Comparison of ENCODE assay signal across 37 cellular contexts in the genomic region with DNA sequence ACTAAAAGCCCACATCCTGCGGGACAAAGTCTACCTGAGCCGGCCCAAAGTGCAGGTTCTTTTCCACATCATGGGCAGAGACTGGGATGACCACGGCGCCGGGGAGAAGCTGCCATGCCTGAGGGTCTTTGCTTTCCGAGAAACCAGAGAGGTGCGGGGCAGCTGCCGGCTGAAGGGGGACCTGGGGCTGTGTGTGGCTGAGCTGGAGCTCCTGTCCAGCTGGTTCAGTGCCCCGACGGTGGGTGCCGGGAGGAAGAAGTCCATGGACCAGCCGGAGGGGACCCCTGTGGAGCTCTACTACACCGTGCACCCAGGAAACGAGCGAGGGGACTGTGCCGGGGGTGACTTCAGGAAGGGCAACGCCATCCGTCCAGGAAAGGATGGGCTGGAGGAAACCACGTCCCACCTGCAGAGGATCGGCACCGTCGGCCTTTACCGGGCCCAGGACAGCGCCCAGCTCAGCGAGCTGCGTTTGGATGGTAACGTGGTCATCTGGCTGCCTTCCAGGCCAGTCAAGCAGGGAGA.
A peak's percentile ranks its signal among the peaks of the same experiment; 100 is the strongest.
DNase-seq lines count a peak whose midpoint lies in the region; ATAC-seq, FAIRE-seq and TF ChIP-seq lines count a peak whose summit lies in the region.
"Had no signal": no experiment of that assay in that cellular context is flagged by ENCODE, and none has a peak within 500 bp of the region (broad histone marks: within the 10 kb centered on the region; RNA-seq: fewer than 3 reads in every experiment).

No MANE protein-coding gene starts in this region.

- H3K4me3 ChIP-seq in bronchial epithelial cell (ENCODE audit: low read depth, low read length) (no peak overlapping the region), endodermal cell (ENCODE audit: low read length) (no peak overlapping the region), neuronal stem cell (ENCODE audit: low read length in 2 of 2) (no peak overlapping the region), trophoblast cell (ENCODE audit: low read depth, low read length) (peak overlapping the region; percentile 3), stomach (no peak overlapping the region), right atrium auricular region (no peak overlapping the region)
- H3K4me3 ChIP-seq: A549; BLaER1; BLaER1 treated with 17β-estradiol and CSF1 and Interleukin-3, amounts not matched to agents 10 nM and 100 nM had no signal

- H3K14ac ChIP-seq in neuronal stem cell (ENCODE audit: low read length) (peak overlapping the region; percentile 56), trophoblast cell (ENCODE audit: low read length) (no peak overlapping the region)

- H3K4ac ChIP-seq in neuronal stem cell (ENCODE audit: low read length), result no peak overlapping the region
- H3K4ac ChIP-seq in trophoblast cell (ENCODE audit: low read depth, low read length), result no peak overlapping the region

- no peak overlapping the region for H4K8ac ChIP-seq in neuronal stem cell (ENCODE audit: low read depth, low read length)
- no peak overlapping the region for H4K8ac ChIP-seq in trophoblast cell (ENCODE audit: low read depth, low read length)

- TF ChIP-seq EP300 in stomach (IDR thresholded peaks at IDR 0.05), result no peak

- H3K4me1 Mint-ChIP-seq in endodermal cell, result no peaks in the 10 kb centered on the region
- H3K4me1 Mint-ChIP-seq: B cell; CD14-positive monocyte; CD4-positive, CD25-positive, alpha-beta regulatory T cell; CD8-positive, alpha-beta memory T cell had no signal

- H3K79me1 ChIP-seq in neuronal stem cell (ENCODE audit: low read depth, low read length) (no peaks in the 10 kb centered on the region), trophoblast cell (ENCODE audit: low read length) (no peaks in the 10 kb centered on the region)

- FAIRE-seq in bronchial epithelial cell (lab: Jason Lieb, UNC), result peak; percentile 36
- FAIRE-seq: A204.1, A549, D721Med had no signal

- H2AFZ ChIP-seq in neuronal stem cell (ENCODE audit: low read length) (no peak overlapping the region), trophoblast cell (ENCODE audit: insufficient read depth, low read length, poor library complexity) (no peak overlapping the region)

- H3K4me3 Mint-ChIP-seq in endodermal cell, result no peak overlapping the region
- H3K4me3 Mint-ChIP-seq: B cell; CD14-positive monocyte; CD4-positive, alpha-beta memory T cell; CD4-positive, alpha-beta T cell; CD4-positive, CD25-positive, alpha-beta regulatory T cell; CD8-positive, alpha-beta memory T cell; CD8-positive, alpha-beta T cell had no signal

- H2AK5ac ChIP-seq in neuronal stem cell (ENCODE audit: low read depth, low read length) (peak overlapping the region; percentile 81), trophoblast cell (ENCODE audit: low read length) (no peak overlapping the region)

- H3K23ac ChIP-seq in neuronal stem cell (ENCODE audit: low read depth, low read length, poor library complexity) (peak overlapping the region; percentile 73), trophoblast cell (ENCODE audit: low read length) (no peak overlapping the region)

- no peak overlapping the region for H3K27ac Mint-ChIP-seq in endodermal cell
- H3K27ac Mint-ChIP-seq: B cell; CD14-positive monocyte; CD4-positive, alpha-beta memory T cell; CD4-positive, alpha-beta T cell; CD4-positive, CD25-positive, alpha-beta regulatory T cell; CD8-positive, alpha-beta memory T cell; CD8-positive, alpha-beta T cell had no signal

- WGBS in endodermal cell (ENCODE audit: insufficient coverage in 1 of 2, insufficient read length in 1 of 2), 2 experiments, result 94 to 97% methylated on average over 17 to 27 of the region's 27 CpGs
- WGBS in neuronal stem cell (ENCODE audit: extremely low coverage in 2 of 2, insufficient read length in 2 of 2, insufficient replicate concordance in 1 of 2), 2 donors, result no CpG with 5 or more reads among the region's 27 CpGs
- WGBS in trophoblast cell (ENCODE audit: extremely low coverage, insufficient coverage, insufficient read length), result no CpG with 5 or more reads among the region's 27 CpGs
- 90 to 92% (median 91%) methylated on average over 27 of the region's 27 CpGs for WGBS in stomach, 5 donors

- H3K36me3 ChIP-seq in bronchial epithelial cell (ENCODE audit: control insufficient read depth, insufficient read depth, low read length) (no peaks in the 10 kb centered on the region), endodermal cell (ENCODE audit: control insufficient read depth, insufficient read depth, low read length) (no peaks in the 10 kb centered on the region), neuronal stem cell (replicated peaks in 1 of 2; ENCODE audit: control insufficient read depth in 2 of 2, insufficient read depth in 2 of 2, low read length in 2 of 2) (peaks cover 0 to 28% of the 10 kb centered on the region in 2 donors), trophoblast cell (ENCODE audit: control insufficient read depth in 1 of 2, insufficient read depth in 2 of 2, low read length in 2 of 2) (no peaks in the 10 kb centered on the region), stomach (no peaks in the 10 kb centered on the region), right atrium auricular region (no peaks in the 10 kb centered on the region)
- H3K36me3 ChIP-seq: BE2C; BLaER1; BLaER1 treated with 17β-estradiol and CSF1 and Interleukin-3, amounts not matched to agents 10 nM and 100 nM had no signal

- peak overlapping the region; percentile 24 for H2BK5ac ChIP-seq in neuronal stem cell (ENCODE audit: low read length)
- H2BK5ac ChIP-seq in trophoblast cell (ENCODE audit: low read depth, low read length, poor library complexity), result no peak overlapping the region

- no peaks in the 10 kb centered on the region for H3K36me3 Mint-ChIP-seq in endodermal cell (ENCODE audit: low read depth)
- H3K36me3 Mint-ChIP-seq: CD14-positive monocyte; CD4-positive, alpha-beta memory T cell; CD4-positive, CD25-positive, alpha-beta regulatory T cell; CD8-positive, alpha-beta memory T cell; CD8-positive, alpha-beta T cell had no signal

- H3K4me1 ChIP-seq in endodermal cell (ENCODE audit: control insufficient read depth, insufficient read depth, low read length) (no peaks in the 10 kb centered on the region), neuronal stem cell (ENCODE audit: control insufficient read depth in 2 of 2, insufficient read depth in 1 of 2, low read depth in 1 of 2, low read length in 2 of 2) (no peaks in the 10 kb centered on the region), trophoblast cell (ENCODE audit: control insufficient read depth in 1 of 2, insufficient read depth in 2 of 2, low read length in 2 of 2) (no peaks in the 10 kb centered on the region), stomach (no peaks in the 10 kb centered on the region), right atrium auricular region (no peaks in the 10 kb centered on the region)
- H3K4me1 ChIP-seq: A549, BE2C, Caco-2 had no signal

- H3K27me3 ChIP-seq in bronchial epithelial cell (ENCODE audit: control insufficient read depth, insufficient read depth, low read length) (no peaks in the 10 kb centered on the region), endodermal cell (ENCODE audit: control insufficient read depth, insufficient read depth, low read length, poor library complexity, severe bottlenecking) (no peaks in the 10 kb centered on the region), neuronal stem cell (ENCODE audit: control insufficient read depth in 3 of 3, insufficient read depth in 3 of 3, low read depth in 1 of 3, low read length in 3 of 3) (no peaks in the 10 kb centered on the region), trophoblast cell (ENCODE audit: insufficient read depth, low read length) (no peaks in the 10 kb centered on the region), stomach (peaks cover 0 to 5% (median 0%) of the 10 kb centered on the region in 3 donors), right atrium auricular region (no peaks in the 10 kb centered on the region)
- H3K27me3 ChIP-seq: BE2C; BLaER1; BLaER1 treated with 17β-estradiol and CSF1 and Interleukin-3, amounts not matched to agents 10 nM and 100 nM had no signal

- DNase-seq in bronchial epithelial cell (ENCODE audit: low read depth), result no peak
- peak; percentile 33 for DNase-seq in endodermal cell
- DNase-seq in neuronal stem cell (ENCODE audit: low spot score), result no peak
- DNase-seq in trophoblast cell, result no peak
- DNase-seq in stimulated activated CD4-positive, alpha-beta T cell treated with anti-CD3 and anti-CD28 coated beads, Interleukin-2, amount 100 ng/mL, for 48 hours, result no peak
- DNase-seq in stomach, result no peak
- no peak for DNase-seq in right atrium auricular region (ENCODE audit: low spot score)
- DNase-seq: 8988T; ACHN; AML-193; BE2C; C1 segment of cervical spinal cord; Caco-2; Calu3; CD4-positive, alpha-beta memory T cell; CD4-positive, alpha-beta T cell; CD4-positive, CD25-positive, alpha-beta regulatory T cell; CD8-positive, alpha-beta memory T cell; CD8-positive, alpha-beta T cell; COR-L47; DMS 273 treated with DMSO at 0.1 percent for 48 hours; DMS153; DMS53; DMS79; DMS79 treated with DMSO at 0.1 percent for 48 hours; DND-41; EL had no signal

- H3K9me3 Mint-ChIP-seq in endodermal cell, result no peaks in the 10 kb centered on the region
- H3K9me3 Mint-ChIP-seq: CD8-positive, alpha-beta memory T cell had no signal

- H4K91ac ChIP-seq in neuronal stem cell (ENCODE audit: low read depth, low read length, poor library complexity) (no peak overlapping the region), trophoblast cell (ENCODE audit: low read depth, low read length) (no peak overlapping the region)

- no peaks in the 10 kb centered on the region for H3K79me2 ChIP-seq in trophoblast cell (ENCODE audit: control insufficient read depth, insufficient read depth, low read length, poor library complexity)

- intact Hi-C loops in stomach (cut with DNase I; ENCODE audit: low total_unique reads), result no loop called here

- TF ChIP-seq CTCF in bronchial epithelial cell (IDR thresholded peaks at IDR 0.05; ENCODE audit: insufficient read depth, low read length, severe bottlenecking), result no peak
- no peak for TF ChIP-seq CTCF in endodermal cell (conservative IDR thresholded peaks at IDR 0.05)
- no peak for TF ChIP-seq CTCF in stomach (IDR thresholded peaks at IDR 0.05)
- TF ChIP-seq CTCF in right atrium auricular region (IDR thresholded peaks at IDR 0.05), result no peak

- H3K9ac ChIP-seq in endodermal cell (ENCODE audit: extremely low read depth, low read length, poor library complexity, severe bottlenecking) (no peak overlapping the region), neuronal stem cell (ENCODE audit: low read depth, low read length, poor library complexity) (no peak overlapping the region), trophoblast cell (ENCODE audit: low read length) (no peak overlapping the region)
- H3K9ac ChIP-seq: BLaER1; BLaER1 treated with 17β-estradiol and CSF1 and Interleukin-3, amounts not matched to agents 10 nM and 100 nM had no signal

- H3K9me3 ChIP-seq in endodermal cell (ENCODE audit: control insufficient read depth, low read length), result no peaks in the 10 kb centered on the region
- peaks cover 2 to 4% of the 10 kb centered on the region in 2 donors for H3K9me3 ChIP-seq in neuronal stem cell (replicated peaks in 1 of 2; ENCODE audit: control insufficient read depth in 2 of 2, insufficient read depth in 1 of 2, low read depth in 1 of 2, low read length in 2 of 2)
- peaks cover 2% of the 10 kb centered on the region for H3K9me3 ChIP-seq in trophoblast cell (ENCODE audit: insufficient read depth, low read depth, low read length)
- H3K9me3 ChIP-seq in stomach, result no peaks in the 10 kb centered on the region
- no peaks in the 10 kb centered on the region for H3K9me3 ChIP-seq in right atrium auricular region
- H3K9me3 ChIP-seq: A549; BE2C; BLaER1; BLaER1 treated with 17β-estradiol and CSF1 and Interleukin-3, amounts not matched to agents 10 nM and 100 nM; Caco-2 had no signal

- H3K27me3 Mint-ChIP-seq in endodermal cell (ENCODE audit: insufficient read depth), result peaks cover 5% of the 10 kb centered on the region
- H3K27me3 Mint-ChIP-seq: B cell; CD4-positive, alpha-beta memory T cell; CD4-positive, alpha-beta T cell; CD4-positive, CD25-positive, alpha-beta regulatory T cell; CD8-positive, alpha-beta memory T cell had no signal

- H2BK15ac ChIP-seq in neuronal stem cell (ENCODE audit: low read length), result no peak overlapping the region

- no peak for TF ChIP-seq POLR2A in stomach (IDR thresholded peaks at IDR 0.05)

- H4K12ac ChIP-seq in trophoblast cell (ENCODE audit: low read depth, low read length), result no peak overlapping the region

- H3K18ac ChIP-seq in neuronal stem cell (ENCODE audit: low read length) (peak overlapping the region; percentile 28), trophoblast cell (ENCODE audit: low read length) (no peak overlapping the region)

- H3K4me2 ChIP-seq in neuronal stem cell (ENCODE audit: insufficient read depth, low read length, poor library complexity, severe bottlenecking), result no peak overlapping the region
- H3K4me2 ChIP-seq in trophoblast cell (ENCODE audit: low read length), result no peak overlapping the region
- H3K4me2 ChIP-seq: A549; BLaER1; BLaER1 treated with 17β-estradiol and CSF1 and Interleukin-3, amounts not matched to agents 10 nM and 100 nM had no signal

- H2BK120ac ChIP-seq in neuronal stem cell (ENCODE audit: low read depth, low read length) (no peak overlapping the region), trophoblast cell (ENCODE audit: insufficient read depth, low read length, poor library complexity) (no peak overlapping the region)

- ATAC-seq in HG02973 (IDR thresholded peaks at IDR 0.05; ENCODE audit: unreplicated experiment), result no peak
- ATAC-seq: A549; CD8-positive, alpha-beta T cell had no signal

- H2BK12ac ChIP-seq in neuronal stem cell (ENCODE audit: low read length), result no peak overlapping the region
- no peak overlapping the region for H2BK12ac ChIP-seq in trophoblast cell (ENCODE audit: low read length)

- no peak overlapping the region for H3K27ac ChIP-seq in endodermal cell (ENCODE audit: low read depth, low read length)
- no peak overlapping the region for H3K27ac ChIP-seq in neuronal stem cell (replicated peaks; ENCODE audit: low read length)
- H3K27ac ChIP-seq in trophoblast cell (ENCODE audit: low read depth, low read length), result no peak overlapping the region
- no peak overlapping the region for H3K27ac ChIP-seq in stomach
- no peak overlapping the region for H3K27ac ChIP-seq in right atrium auricular region
- H3K27ac ChIP-seq: 22Rv1; A549; BLaER1; BLaER1 treated with 17β-estradiol and CSF1 and Interleukin-3, amounts not matched to agents 10 nM and 100 nM; C4-2B had no signal
